9 cellular contexts compared by ENCODE assay signal in the genomic region with DNA sequence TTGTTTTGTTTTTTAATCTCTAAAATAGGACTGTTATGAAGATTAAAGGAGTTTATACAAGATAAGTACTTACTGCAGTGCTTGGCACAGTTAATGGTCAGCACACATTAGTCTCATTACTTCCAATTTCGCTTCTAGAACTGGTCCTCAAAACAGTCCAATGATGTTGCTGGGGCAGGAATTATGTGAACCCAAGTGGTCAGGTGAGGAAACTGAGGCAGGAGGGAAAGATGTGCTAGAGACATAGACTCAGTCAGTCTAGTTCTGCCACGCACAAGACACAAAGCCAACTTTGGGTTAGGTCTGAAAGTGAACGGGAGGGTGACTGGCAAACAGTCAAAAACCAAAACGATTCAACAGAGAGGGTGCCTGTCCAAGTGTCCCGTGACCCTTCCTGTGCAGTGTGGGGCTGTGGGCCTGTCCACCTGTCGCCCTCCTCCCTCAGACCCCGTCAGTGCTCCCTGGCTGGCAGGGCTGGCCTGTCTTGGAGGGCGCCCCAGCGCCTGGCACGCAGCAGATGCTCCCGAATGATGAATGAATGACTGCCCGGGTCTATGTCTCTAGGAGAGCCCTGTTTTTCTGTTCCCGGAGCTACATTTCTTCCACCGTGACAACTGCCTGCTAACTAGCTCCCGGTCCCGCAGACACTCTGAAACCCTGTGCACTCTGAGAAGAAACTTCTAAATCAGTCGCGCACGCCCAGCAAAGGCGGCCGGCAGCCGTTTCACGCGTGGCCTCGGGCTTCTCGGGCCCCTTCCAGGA. TPM values are rescaled to one million over a fixed set of nuclear protein-coding genes. Genes with fewer than 3 reads are reported as not detected.
DNase-seq lines count a peak whose midpoint lies in the region; ATAC-seq, FAIRE-seq and TF ChIP-seq lines count a peak whose summit lies in the region.
"Had no signal": no experiment of that assay in that cellular context is flagged by ENCODE, and none has a peak within 500 bp of the region (broad histone marks: within the 10 kb centered on the region; RNA-seq: fewer than 3 reads in every experiment).

No MANE protein-coding gene starts in this region.

- TF ChIP-seq POLR2A in GM12892 (IDR thresholded peaks at IDR 0.05; ENCODE audit: low read depth, low read length): peak; percentile 38; the same call in 1 of the 2 replicates

- H3K4me1 ChIP-seq in psoas muscle: peaks cover 9% of the 10 kb centered on the region

- 11 to 20% (median 15%) methylated on average over 26 of the region's 26 CpGs for WGBS in psoas muscle, 3 donors

- DNase-seq in GM12892 (ENCODE audit: insufficient read length) (no peak), fibroblast of the aortic adventitia (ENCODE audit: low read depth) (no peak), psoas muscle (peak in 1 of 2 donors; percentile 65), COR-L47 (lab: John Stamatoyannopoulos, UW) (no peak)
- DNase-seq in stimulated activated CD4-positive, alpha-beta T cell treated with anti-CD3 and anti-CD28 coated beads, Interleukin-4, amount 100 ng/mL, for 1 hour: no peak
- DNase-seq in activated CD4-positive, alpha-beta T cell treated with anti-CD3 and anti-CD28 coated beads, Interleukin-2, amount 50 U/mL, for 1 hour: no peak

- H3F3A ChIP-seq in SU-DHL-6 (ENCODE audit: insufficient read depth): peaks cover 9% of the 10 kb centered on the region

- H3K4me2 ChIP-seq in SU-DHL-6 (ENCODE audit: low read depth, low read length, poor library complexity, severe bottlenecking): peak overlapping the region; percentile 87

- no peaks in the 10 kb centered on the region for H3K9me3 ChIP-seq in SU-DHL-6 (ENCODE audit: insufficient read depth, low read length)
- H3K9me3 ChIP-seq in psoas muscle: no peaks in the 10 kb centered on the region

- peaks cover 3% of the 10 kb centered on the region; the same call in 1 of the 2 replicates for H4K20me1 ChIP-seq in SU-DHL-6 (ENCODE audit: low read depth, low read length)

- H2AFZ ChIP-seq in SU-DHL-6 (ENCODE audit: low read depth, low read length, severe bottlenecking): no peak overlapping the region

- peak; percentile 77 for FAIRE-seq in GM12892 (lab: Jason Lieb, UNC)
- FAIRE-seq: colon had no signal

- ATAC-seq in psoas muscle: peak; percentile 16 to 47 (median 40)
- no peak for ATAC-seq in GM21528 (IDR thresholded peaks at IDR 0.05; ENCODE audit: low FRiP score, unreplicated experiment)

- intact Hi-C loops in psoas muscle (cut with DNase I): no loop called here

- peaks cover 71% of the 10 kb centered on the region for H3K79me2 ChIP-seq in SU-DHL-6 (ENCODE audit: insufficient read depth, low read length)

- H3K27me3 ChIP-seq in SU-DHL-6 (ENCODE audit: low read length) (no peaks in the 10 kb centered on the region), psoas muscle (ENCODE audit: insufficient read depth in 3 of 3, low read length in 2 of 3) (no peaks in the 10 kb centered on the region)

- H3K9me2 ChIP-seq in SU-DHL-6 (replicated peaks; ENCODE audit: insufficient read depth, low read length): no peaks in the 10 kb centered on the region

- peak overlapping the region; percentile 97 for H3K9ac ChIP-seq in SU-DHL-6 (ENCODE audit: low read length)

- peaks cover 8% of the 10 kb centered on the region for H3K36me3 ChIP-seq in SU-DHL-6 (ENCODE audit: low read length)
- no peaks in the 10 kb centered on the region for H3K36me3 ChIP-seq in psoas muscle (ENCODE audit: insufficient read depth in 1 of 2, low read depth in 1 of 2)

- peak overlapping the region; percentile 72 for H3K27ac ChIP-seq in SU-DHL-6 (ENCODE audit: low read depth, low read length)
- H3K27ac ChIP-seq in psoas muscle: peak overlapping the region; percentile 81

- TF ChIP-seq CTCF in SU-DHL-6 (IDR thresholded peaks at IDR 0.05; ENCODE audit: insufficient read depth, low read length, poor library complexity, severe bottlenecking) (no peak), fibroblast of the aortic adventitia (IDR thresholded peaks at IDR 0.05; ENCODE audit: insufficient read depth, low read length) (no peak), psoas muscle (IDR thresholded peaks at IDR 0.05) (no peak)

- peak overlapping the region; percentile 70 for H3K4me3 ChIP-seq in SU-DHL-6 (ENCODE audit: insufficient read depth, low read length, poor library complexity, severe bottlenecking)
- peak overlapping the region; percentile 75 for H3K4me3 ChIP-seq in fibroblast of the aortic adventitia (ENCODE audit: low read depth, low read length)
- H3K4me3 ChIP-seq in psoas muscle: peak overlapping the region; percentile 74

RNA-seq across cellular contexts. Expression of a gene that starts 2.4 kb away (rescaled TPM):
- polyA plus RNA-seq in GM12892 (2012; ENCODE audit: missing spikeins): 16.3 TPM
- 8.6 and 13.6 TPM in 2 replicates for total RNA-seq in fibroblast of the aortic adventitia (ENCODE audit: low replicate concordance)
- total RNA-seq in psoas muscle: 1 to 10 TPM in 2 of 4 donors, under 1 TPM in 2; 0.79 to 2.4 (median 1.1) TPM
- polyA plus RNA-seq in psoas muscle: 1 to 10 TPM in 1 of 3 donors, under 1 TPM in 2; 0.17 to 1.2 (median 0.94) TPM
